38 cellular contexts compared by ENCODE assay signal in the genomic region with DNA sequence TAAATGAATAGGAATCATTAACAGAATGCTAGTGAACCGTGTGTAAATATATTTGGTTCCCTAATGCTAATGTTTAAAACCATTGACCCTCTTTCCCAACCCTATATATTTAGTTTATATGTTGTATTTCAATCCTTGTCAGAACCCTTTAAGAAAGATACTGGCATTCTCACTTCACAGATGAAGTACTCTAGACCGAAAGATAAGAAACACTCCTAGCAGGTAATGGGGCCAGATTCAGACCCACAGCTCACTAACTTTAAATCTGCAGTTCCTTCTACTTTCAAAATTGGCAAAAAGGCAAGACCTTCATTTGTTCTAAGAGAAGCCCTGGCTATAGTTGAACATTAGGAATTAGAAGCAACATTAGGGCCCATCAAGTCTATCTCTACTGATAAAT. TPM values are rescaled to one million over a fixed set of nuclear protein-coding genes. Genes with fewer than 3 reads are reported as not detected.
"Had no signal": no experiment of that assay in that cellular context is flagged by ENCODE, and none has a peak within 500 bp of the region (broad histone marks: within the 10 kb centered on the region; RNA-seq: fewer than 3 reads in every experiment).

No MANE protein-coding gene starts in this region.

- H3K4me1 ChIP-seq: adrenal gland, ascending aorta, breast epithelium had no signal

- H3K4me3 ChIP-seq: adrenal gland, ascending aorta, body of pancreas, breast epithelium, cardiac muscle cell had no signal

- DNase-seq: activated effector memory CD4-positive, alpha-beta T cell treated with anti-CD3 and anti-CD28 coated beads, Interleukin-2, amount 50 U/mL, for 16 hours; activated effector memory CD4-positive, alpha-beta T cell treated with Interleukin-2 at 50 U/mL for 16 hours; activated gamma-delta T cell; activated gamma-delta T cell treated with Interleukin-2 at 50 U/mL for 16 hours; activated naive CD4-positive, alpha-beta T cell; activated naive CD4-positive, alpha-beta T cell treated with anti-CD3 and anti-CD28 coated beads for 36 hours; activated naive CD4-positive, alpha-beta T cell treated with anti-CD3 and anti-CD28 coated beads, Interleukin-2, amount 10 ng/mL, durations not matched to agents 7 days and 5 days; activated naive CD4-positive, alpha-beta T cell treated with anti-CD3 and anti-CD28 coated beads, Interleukin-2, amount 50 U/mL, for 16 hours; activated naive CD4-positive, alpha-beta T cell treated with Interleukin-2 at 50 U/mL for 16 hours; activated naive CD8-positive, alpha-beta T cell treated with anti-CD3 and anti-CD28 coated beads for 36 hours; activated naive CD8-positive, alpha-beta T cell treated with anti-CD3 and anti-CD28 coated beads, Interleukin-2, amount 10 ng/mL, durations not matched to agents 7 days and 5 days; activated naive CD8-positive, alpha-beta T cell treated with anti-CD3 and anti-CD28 coated beads, Interleukin-2, amount 50 U/mL, for 24 hours; activated T-cell treated with anti-CD3 and anti-CD28 coated beads, Interleukin-2, amount 50 U/mL, for 24 hours; activated T-cell treated with anti-CD3 and anti-CD28 coated beads, Interleukin-2, amount 50 U/mL, for 4 hours; activated T-cell treated with anti-CD3 and anti-CD28 coated beads, Interleukin-2, amount 50 U/mL, for 48 hours; activated T-cell treated with anti-CD3 and anti-CD28 coated beads, Interleukin-2, amount 50 U/mL, for 72 hours; adrenal gland; amniotic stem cell; amygdala; anterior cingulate cortex; aorta; body of pancreas; brain microvascular endothelial cell; caudate nucleus; central memory CD4-positive, alpha-beta T cell; cerebellar nuclear complex had no signal

- H3K27ac ChIP-seq: adrenal gland, ascending aorta, body of pancreas, brain microvascular endothelial cell, breast epithelium, cardiac muscle cell had no signal

- H3K36me3 ChIP-seq: adrenal gland, ascending aorta, brain microvascular endothelial cell, breast epithelium, cardiac muscle cell had no signal

- H3K27me3 ChIP-seq: adrenal gland, ascending aorta, body of pancreas, brain microvascular endothelial cell, breast epithelium, cardiac muscle cell had no signal

- ATAC-seq: activated naive CD4-positive, alpha-beta T cell treated with anti-CD3 and anti-CD28 coated beads, Interleukin-2, amount 50 U/mL, for 72 hours; activated naive CD8-positive, alpha-beta T cell treated with anti-CD3 and anti-CD28 coated beads, Interleukin-2, amount 50 U/mL, for 24 hours; activated T-cell treated with anti-CD3 and anti-CD28 coated beads, Interleukin-2, amount 50 U/mL, for 4 hours; activated T-cell treated with anti-CD3 and anti-CD28 coated beads, Interleukin-2, amount 50 U/mL, for 72 hours; activated T-helper 17 cell treated with anti-CD3 and anti-CD28 coated beads, Interleukin-2, amount 50 U/mL, for 72 hours; body of pancreas had no signal

- H3K9me3 ChIP-seq: adrenal gland, ascending aorta, body of pancreas, breast epithelium had no signal

RNA-seq across cellular contexts. Expression of gene TM4SF4, which starts 42.3 kb away (rescaled TPM):
- total RNA-seq: activated naive CD4-positive, alpha-beta T cell treated with anti-CD3 and anti-CD28 coated beads for 36 hours; activated naive CD4-positive, alpha-beta T cell treated with anti-CD3 and anti-CD28 coated beads, Interleukin-2, amount 50 U/mL, for 72 hours; activated naive CD8-positive, alpha-beta T cell treated with anti-CD3 and anti-CD28 coated beads for 36 hours; activated naive CD8-positive, alpha-beta T cell treated with anti-CD3 and anti-CD28 coated beads, Interleukin-2, amount 10 ng/mL, durations not matched to agents 7 days and 5 days; activated T-cell treated with anti-CD3 and anti-CD28 coated beads, Interleukin-2, amount 50 U/mL, for 72 hours; activated T-helper 1 cell treated with anti-CD3 and anti-CD28 coated beads, Interleukin-12 subunit alpha, Interleukin-12 subunit beta, Interleukin-2, Interleukin-4 antibody, amounts not matched to agents 30 ng/mL and 10 ng/mL and 1 ng/mL, durations not matched to agents 14 hours and 24 hours and 36 hours; activated T-helper 17 cell treated with anti-CD3 and anti-CD28 coated beads, Interleukin-2, amount 50 U/mL, for 72 hours; activated T-helper 2 cell treated with anti-CD3 and anti-CD28 coated beads, Interferon-gamma antibody, Interleukin-2, Interleukin-4, amounts not matched to agents 10 μg/mL and 5 μg/mL and 100 μg/mL, durations not matched to agents 14 hours and 24 hours and 36 hours; aorta; ascending aorta; astrocyte; bronchial epithelial cell; cardiac muscle cell; cardiac septum; cerebellum; chondrocyte had no signal

RNA-seq across cellular contexts. Expression of gene TM4SF1, which starts 54.7 kb away (rescaled TPM):
- total RNA-seq: activated naive CD4-positive, alpha-beta T cell treated with anti-CD3 and anti-CD28 coated beads for 36 hours; activated naive CD4-positive, alpha-beta T cell treated with anti-CD3 and anti-CD28 coated beads, Interleukin-2, amount 50 U/mL, for 72 hours; activated naive CD8-positive, alpha-beta T cell treated with anti-CD3 and anti-CD28 coated beads for 36 hours; activated naive CD8-positive, alpha-beta T cell treated with anti-CD3 and anti-CD28 coated beads, Interleukin-2, amount 10 ng/mL, durations not matched to agents 7 days and 5 days; activated T-helper 2 cell treated with anti-CD3 and anti-CD28 coated beads, Interferon-gamma antibody, Interleukin-2, Interleukin-4, amounts not matched to agents 10 μg/mL and 5 μg/mL and 100 μg/mL, durations not matched to agents 14 hours and 24 hours and 36 hours had no signal
